ENCODE assay signal across 22 cellular contexts in the genomic region with DNA sequence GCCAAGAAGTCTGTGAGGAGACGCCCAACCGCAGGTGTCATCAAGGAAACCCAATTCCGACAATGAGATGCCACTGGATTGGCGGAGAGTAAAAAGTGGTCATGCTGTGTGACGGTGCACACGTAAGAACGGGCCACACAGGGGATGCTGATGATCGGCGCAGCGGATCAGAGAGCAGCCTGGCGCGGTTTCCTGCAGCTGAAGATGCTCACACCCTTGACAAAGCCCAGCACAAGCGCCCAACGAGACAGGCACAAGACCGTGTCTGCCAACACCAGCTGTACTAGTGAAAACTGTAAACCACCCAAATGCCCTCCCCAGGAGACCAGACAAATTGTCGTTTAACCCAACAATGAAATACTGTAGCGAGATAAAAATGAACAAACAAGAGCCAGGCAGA. TPM values are rescaled to one million over a fixed set of nuclear protein-coding genes. Genes with fewer than 3 reads are reported as not detected.
DNase-seq lines count a peak whose midpoint lies in the region; ATAC-seq, FAIRE-seq and TF ChIP-seq lines count a peak whose summit lies in the region.
"Had no signal": no experiment of that assay in that cellular context is flagged by ENCODE, and none has a peak within 500 bp of the region (broad histone marks: within the 10 kb centered on the region; RNA-seq: fewer than 3 reads in every experiment).

No MANE protein-coding gene starts in this region.

- H3K9ac ChIP-seq in HepG2 (ENCODE audit: insufficient read depth, low read depth, low read length): no peak overlapping the region
- no peak overlapping the region for H3K9ac ChIP-seq in muscle layer of colon (ENCODE audit: low read length)
- H3K9ac ChIP-seq in colonic mucosa (ENCODE audit: low read depth in 2 of 2, low read length in 2 of 2): no peak overlapping the region
- H3K9ac ChIP-seq: GM23248 had no signal

- H3K79me2 ChIP-seq in HepG2 (ENCODE audit: insufficient read depth, low read length): peaks cover 90% of the 10 kb centered on the region

- TF ChIP-seq POLR2A in HepG2 (IDR thresholded peaks at IDR 0.05; ENCODE audit: insufficient read depth in 1 of 2, low read depth in 2 of 2, low read length in 2 of 2) (no peak), right lobe of liver (IDR thresholded peaks at IDR 0.05) (no peak)

- intact Hi-C loops in HepG2 (cut with micrococcal nuclease; ENCODE audit: unreplicated experiment) (no loop called here), right lobe of liver (cut with DNase I) (no loop called here), colonic mucosa (cut with DNase I) (no loop called here)

- no peak for FAIRE-seq in HepG2 (lab: Jason Lieb, UNC)
- FAIRE-seq: bronchial epithelial cell, endothelial cell of umbilical vein, K562, urothelium cell line had no signal

- H3K4me1 ChIP-seq in HepG2 (ENCODE audit: insufficient read depth, low read length) (peaks cover 68% of the 10 kb centered on the region), right lobe of liver (peaks cover 0 to 44% (median 24%) of the 10 kb centered on the region in 4 donors), muscle layer of colon (ENCODE audit: insufficient read depth, low read length) (peaks cover 91% of the 10 kb centered on the region), colonic mucosa (no peaks in the 10 kb centered on the region), foreskin keratinocyte (no peaks in the 10 kb centered on the region)

- no peak for TF ChIP-seq RAD21 in HepG2 (CRISPR knock-in tag; IDR thresholded peaks at IDR 0.05)

- no peaks in the 10 kb centered on the region; a peak in 1 of 5 replicates for H3K36me3 ChIP-seq in HepG2 (replicated peaks in 1 of 2; ENCODE audit: control insufficient read depth in 1 of 2, insufficient read depth in 2 of 2, low read length in 2 of 2)
- no peaks in the 10 kb centered on the region for H3K36me3 ChIP-seq in right lobe of liver
- no peaks in the 10 kb centered on the region for H3K36me3 ChIP-seq in muscle layer of colon (ENCODE audit: insufficient read depth, low read length)
- H3K36me3 ChIP-seq in colonic mucosa: no peaks in the 10 kb centered on the region
- H3K36me3 ChIP-seq: left ventricle myocardium inferior had no signal

- no peak overlapping the region for H3K4me2 ChIP-seq in HepG2 (ENCODE audit: low read depth, low read length)

- H3K9me3 ChIP-seq in HepG2 (ENCODE audit: low read length) (no peaks in the 10 kb centered on the region), right lobe of liver (no peaks in the 10 kb centered on the region), muscle layer of colon (ENCODE audit: low read length) (no peaks in the 10 kb centered on the region), colonic mucosa (no peaks in the 10 kb centered on the region)
- H3K9me3 ChIP-seq: left ventricle myocardium inferior had no signal

- no peak for DNase-seq in HepG2 (ENCODE audit: low spot score)
- no peak for DNase-seq in right lobe of liver
- DNase-seq in NCI-H748 (lab: John Stamatoyannopoulos, UW; ENCODE audit: unreplicated experiment): peak; percentile 85
- DNase-seq in colonic mucosa: no peak
- DNase-seq in HCEC 1CT: no peak
- no peak for DNase-seq in foreskin keratinocyte
- DNase-seq: activated B cell treated with CpG ODN at 0.5 μM for 24 hours; activated CD4-positive, alpha-beta T cell treated with anti-CD3 and anti-CD28 coated beads, Interleukin-2, amount 50 U/mL, for 48 hours; activated gamma-delta T cell; GM23248; immature natural killer cell; left ventricle myocardium inferior; NCI-H226; occipital lobe; right cardiac atrium had no signal

- TF ChIP-seq EP300 in HepG2 (IDR thresholded peaks at IDR 0.05; ENCODE audit: low read depth in 2 of 2, low read length in 2 of 2) (no peak), HepG2 (CRISPR knock-in tag; IDR thresholded peaks at IDR 0.05; ENCODE audit: borderline replicate concordance) (no peak)

- WGBS in HepG2 (ENCODE audit: low lambda C conversion rate): 98% methylated on average over 17 of the region's 17 CpGs
- WGBS in right lobe of liver (ENCODE audit: insufficient coverage, low coverage, low lambda C conversion rate, missing lambda C conversion rate): 94% methylated on average over 14 of the region's 17 CpGs

- H4K20me1 ChIP-seq in HepG2 (ENCODE audit: insufficient read depth, low read length): peaks cover 17% of the 10 kb centered on the region

- H3K27me3 ChIP-seq in HepG2 (ENCODE audit: control insufficient read depth in 1 of 2, insufficient read depth in 2 of 2, low read length in 2 of 2) (no peaks in the 10 kb centered on the region), right lobe of liver (no peaks in the 10 kb centered on the region), muscle layer of colon (ENCODE audit: control insufficient read depth in 1 of 2, insufficient read depth in 2 of 2, low read length in 2 of 2) (no peaks in the 10 kb centered on the region), colonic mucosa (no peaks in the 10 kb centered on the region), foreskin keratinocyte (no peaks in the 10 kb centered on the region)

- no peak overlapping the region for H3K4me3 ChIP-seq in HepG2 (replicated peaks in 1 of 3; ENCODE audit: insufficient read depth in 1 of 3, low read depth in 2 of 3, low read length in 3 of 3)
- H3K4me3 ChIP-seq in right lobe of liver: no peak overlapping the region
- no peak overlapping the region for H3K4me3 ChIP-seq in muscle layer of colon (ENCODE audit: low read depth in 1 of 2, low read length in 2 of 2)
- no peak overlapping the region for H3K4me3 ChIP-seq in colonic mucosa
- H3K4me3 ChIP-seq: GM23248, K562, left ventricle myocardium inferior had no signal

- no peak overlapping the region for H2AFZ ChIP-seq in HepG2 (ENCODE audit: low read length)
- H2AFZ ChIP-seq: GM23248 had no signal

- ATAC-seq in HepG2 (no peak), right lobe of liver (no peak), GM19351 (IDR thresholded peaks at IDR 0.05; ENCODE audit: unreplicated experiment) (no peak), foreskin keratinocyte (no peak)
- ATAC-seq: K562, right cardiac atrium, SK-N-SH treated with all-trans-retinoic acid at 6 μM for 48 hours had no signal

- no peak overlapping the region for H3K27ac ChIP-seq in HepG2 (ENCODE audit: extremely low read length, insufficient read depth, low read length)
- H3K27ac ChIP-seq in right lobe of liver: no peak overlapping the region
- peak overlapping the region; percentile 3 for H3K27ac ChIP-seq in muscle layer of colon (ENCODE audit: low read depth, low read length)
- no peak overlapping the region for H3K27ac ChIP-seq in colonic mucosa
- no peak overlapping the region for H3K27ac ChIP-seq in foreskin keratinocyte
- H3K27ac ChIP-seq: GM23248 had no signal

- in situ Hi-C loops in HepG2 (cut with HindIII; ENCODE audit: extremely low pct_ligation_motif_present, low pct_unique_long_range_greater_than_20kb): no loop called here

- BruUV-seq in HepG2 (replicated peaks; lab: Mats Ljungman, UMichigan): no TSS peak

- CTCF ChIA-PET in HepG2 (lab: Yijun Ruan, JAX; ENCODE audit: low intra/inter-chr PET ratio, low total read pairs): no interaction called here

- TF ChIP-seq CTCF in HepG2 (CRISPR knock-in tag; IDR thresholded peaks at IDR 0.05) (no peak), right lobe of liver (IDR thresholded peaks at IDR 0.05) (no peak), colonic mucosa (IDR thresholded peaks at IDR 0.05) (no peak), foreskin keratinocyte (conservative IDR thresholded peaks at IDR 0.05) (no peak)

- POLR2A ChIA-PET in HepG2 (lab: Yijun Ruan, JAX): interaction anchor here (0.9 kb wide), 1 partner anchor 51 kb away, joined by 3 read pairs; no protein-coding TSS in a partner anchor

TF ChIP-seq in HepG2, 621 proteins besides CTCF, POLR2A, EP300 and RAD21 (continues in another document):
- TF ChIP-seq SOX13 (IDR thresholded peaks at IDR 0.05): no peak
- TF ChIP-seq SOX13 (CRISPR knock-in tag; conservative IDR thresholded peaks at IDR 0.05 in 1 of 2, IDR thresholded peaks at IDR 0.05 in 1 of 2): no peak
- TF ChIP-seq ZBTB38 (CRISPR knock-in tag; IDR thresholded peaks at IDR 0.05): peak; percentile 39; the same call in 1 of the 2 replicates

RNA-seq across cellular contexts. Expression of gene CCDC85C, which starts 55.7 kb away (rescaled TPM):
- 43.8 and 47.6 TPM in 2 replicates for total RNA-seq in HepG2 (2016; rRNA removed; fragmentation: Illumina TruSeq; extraction: Trizol)
- total RNA-seq in HepG2 (2016; cell fraction: cytosol; rRNA removed; fragmentation: Illumina TruSeq; extraction: Trizol; ENCODE audit: low read depth): 4.3 and 4.6 TPM in 2 replicates
- 33.8 and 47.0 TPM in 2 replicates for total RNA-seq in HepG2 (2016; cell fraction: insoluble cytoplasmic fraction; rRNA removed; fragmentation: Illumina TruSeq; extraction: Trizol)
- total RNA-seq in HepG2 (2016; cell fraction: membrane; rRNA removed; fragmentation: Illumina TruSeq; extraction: Trizol): 30.8 and 30.9 TPM in 2 replicates
- 23.1 and 29.3 TPM in 2 replicates for total RNA-seq in HepG2 (2016; cell fraction: nucleus; rRNA removed; fragmentation: Illumina TruSeq; extraction: Trizol)
- polyA plus RNA-seq in HepG2 (2011; rRNA removed): 18.8 and 30.3 TPM in 2 replicates
- 21.2 and 24.0 TPM in 2 replicates for polyA plus RNA-seq in HepG2 (2011; cell fraction: cytosol; rRNA removed)
- 30.3 and 32.6 TPM in 2 replicates for polyA plus RNA-seq in HepG2 (2011; cell fraction: nucleus; rRNA removed)
- 41.6 and 57.3 TPM in 2 replicates for polyA plus RNA-seq in HepG2 (2012)
- polyA plus RNA-seq in HepG2 (2016; cell fraction: cytosol; fragmentation: Illumina TruSeq; extraction: Trizol; ENCODE audit: low read depth): 4.1 and 4.6 TPM in 2 replicates
- polyA plus RNA-seq in HepG2 (2016; cell fraction: insoluble cytoplasmic fraction; fragmentation: Illumina TruSeq; extraction: Trizol; ENCODE audit: low read depth): 36.1 and 43.0 TPM in 2 replicates
- 18.9 and 20.2 TPM in 2 replicates for polyA plus RNA-seq in HepG2 (2016; cell fraction: membrane; fragmentation: Illumina TruSeq; extraction: Trizol; ENCODE audit: low read depth)
- 40.1 and 40.7 TPM in 2 replicates for polyA plus RNA-seq in HepG2 (2016; cell fraction: nucleus; fragmentation: Illumina TruSeq; extraction: Trizol; ENCODE audit: insufficient read depth, low read depth)
- polyA minus RNA-seq in HepG2 (2011; rRNA and poly(A)+ RNA removed; ENCODE audit: low replicate concordance): 44.2 and 114 TPM in 2 replicates
- 33.8 and 37.6 TPM in 2 replicates for polyA minus RNA-seq in HepG2 (2011; cell fraction: cytosol; rRNA and poly(A)+ RNA removed)
- polyA minus RNA-seq in HepG2 (2011; cell fraction: nucleus; rRNA and poly(A)+ RNA removed): 11.8 and 12.0 TPM in 2 replicates
- total RNA-seq in right lobe of liver: 10 to 100 TPM; 13.6 to 32.8 (median 21.8) TPM
- total RNA-seq in colonic mucosa: 10 to 100 TPM; 54.0 to 73.4 TPM
- total RNA-seq in foreskin keratinocyte: 51.9 and 65.2 TPM in 2 replicates
- 26.0 and 35.4 TPM in 2 replicates for polyA plus RNA-seq in foreskin keratinocyte
